In the genomic region with DNA sequence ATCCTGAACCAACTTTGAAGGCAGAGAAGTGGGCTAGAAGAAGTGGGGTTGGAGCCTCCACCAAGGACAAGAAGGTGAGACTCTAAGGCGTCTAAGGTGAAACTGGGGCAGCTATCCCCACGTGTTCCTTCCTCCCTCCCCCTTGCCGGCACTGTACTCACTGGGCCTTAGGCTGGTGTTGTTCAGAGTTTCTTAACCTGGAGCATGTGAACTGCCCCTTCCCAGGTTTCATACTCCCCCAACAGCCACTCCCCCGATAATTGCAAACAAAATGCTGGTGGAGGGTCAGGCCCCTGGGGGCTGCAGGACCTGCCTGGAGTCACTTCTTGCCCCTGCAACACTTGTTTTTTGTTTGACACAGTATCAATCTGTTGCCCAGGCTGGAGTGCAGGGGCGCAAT, we compare ENCODE assay signal across 16 cellular contexts. TPM values are rescaled to one million over a fixed set of nuclear protein-coding genes. Genes with fewer than 3 reads are reported as not detected.
DNase-seq lines count a peak whose midpoint lies in the region; FAIRE-seq and TF ChIP-seq lines count a peak whose summit lies in the region.
"Had no signal": no experiment of that assay in that cellular context is flagged by ENCODE, and none has a peak within 500 bp of the region (broad histone marks: within the 10 kb centered on the region; RNA-seq: fewer than 3 reads in every experiment).

No MANE protein-coding gene starts in this region.

- peak overlapping the region; percentile 64 for H3K56ac ChIP-seq in mesendoderm (ENCODE audit: low read length)

- H3K4me3 Mint-ChIP-seq in Caco-2 (ENCODE audit: unreplicated experiment), result no peak overlapping the region
- H3K4me3 Mint-ChIP-seq in progenitor cell of endocrine pancreas (ENCODE audit: low read depth), result no peak overlapping the region

- H2BK15ac ChIP-seq in mesendoderm (replicated peaks; ENCODE audit: low read depth), result no peak overlapping the region

- TF ChIP-seq CTCF in Caco-2 (IDR thresholded peaks at IDR 0.05; ENCODE audit: insufficient read depth in 1 of 2, low read depth in 1 of 2, low read length in 1 of 2, severe bottlenecking in 1 of 2, unreplicated experiment in 1 of 2) (no peak), progenitor cell of endocrine pancreas (IDR thresholded peaks at IDR 0.05; ENCODE audit: unreplicated experiment) (no peak)

- H3K9me3 ChIP-seq in Caco-2, result no peaks in the 10 kb centered on the region
- no peaks in the 10 kb centered on the region for H3K9me3 ChIP-seq in SJCRH30 (replicated peaks)
- H3K9me3 ChIP-seq: A549 had no signal

- H3K4me3 ChIP-seq in Caco-2 (ENCODE audit: low read depth, low read length) (no peak overlapping the region), SJCRH30 (no peak overlapping the region), mesendoderm (ENCODE audit: low read length) (no peak overlapping the region)
- H3K4me3 ChIP-seq: A549, GM23248 had no signal

- H3K79me2 ChIP-seq in mesendoderm (ENCODE audit: control insufficient read depth, insufficient read depth, low read length), result no peaks in the 10 kb centered on the region

- H3K27ac ChIP-seq in SJCRH30 (peak overlapping the region; percentile 92; the same call in 1 of the 2 replicates), mesendoderm (ENCODE audit: low read depth, low read length) (no peak overlapping the region)
- H3K27ac ChIP-seq: A549, C4-2B, GM23248 had no signal

- POLR2A ChIA-PET in Caco-2 (lab: Charles Lee), result no interaction called here

- CTCF ChIA-PET in Caco-2 (lab: Charles Lee), result interaction anchor here (1.3 kb wide), 1 partner anchor 54 kb away, joined by 5 read pairs; no protein-coding TSS in a partner anchor

- H3K9ac ChIP-seq in mesendoderm (ENCODE audit: low read length), result no peak overlapping the region
- H3K9ac ChIP-seq: GM23248 had no signal

- H2BK120ac ChIP-seq in mesendoderm (ENCODE audit: low read depth, low read length), result no peak overlapping the region

- no peaks in the 10 kb centered on the region for H3K27me3 Mint-ChIP-seq in Caco-2 (ENCODE audit: insufficient read depth, unreplicated experiment)
- peaks cover 4% of the 10 kb centered on the region for H3K27me3 Mint-ChIP-seq in progenitor cell of endocrine pancreas

- no peaks in the 10 kb centered on the region for H3K27me3 ChIP-seq in Caco-2 (replicated peaks; ENCODE audit: control insufficient read depth, insufficient read depth, low read length)
- H3K27me3 ChIP-seq in SJCRH30, result no peaks in the 10 kb centered on the region
- no peaks in the 10 kb centered on the region for H3K27me3 ChIP-seq in mesendoderm (ENCODE audit: insufficient read depth, low read length, poor library complexity)

- H2BK5ac ChIP-seq in mesendoderm (ENCODE audit: low read length), result no peak overlapping the region

- no peak overlapping the region for H3K4ac ChIP-seq in mesendoderm (ENCODE audit: low read depth, low read length)

- no peak overlapping the region for H3K18ac ChIP-seq in mesendoderm (ENCODE audit: low read length)

- no peaks in the 10 kb centered on the region for H3K36me3 ChIP-seq in Caco-2 (ENCODE audit: control insufficient read depth, insufficient read depth, low read length)
- H3K36me3 ChIP-seq in SJCRH30, result no peaks in the 10 kb centered on the region
- H3K36me3 ChIP-seq in mesendoderm (ENCODE audit: control insufficient read depth, insufficient read depth, low read length), result no peaks in the 10 kb centered on the region

- FAIRE-seq in RCC 7860 (lab: Jason Lieb, UNC), result no peak
- FAIRE-seq: A549, GM12892 had no signal

- BruUV-seq in Caco-2 (replicated peaks; lab: Mats Ljungman, UMichigan), result no TSS peak

- H3K4me1 ChIP-seq in Caco-2, result peaks cover 54% of the 10 kb centered on the region
- H3K4me1 ChIP-seq in SJCRH30, result peaks cover 43% of the 10 kb centered on the region
- H3K4me1 ChIP-seq in mesendoderm (ENCODE audit: control insufficient read depth, low read depth, low read length), result peaks cover 22% of the 10 kb centered on the region
- H3K4me1 ChIP-seq: A549 had no signal

- no peak overlapping the region for H4K8ac ChIP-seq in mesendoderm (ENCODE audit: low read depth, low read length)

- no CpG with 5 or more reads among the region's 5 CpGs for WGBS in mesendoderm (ENCODE audit: extremely low coverage, insufficient coverage, low lambda C conversion rate)

- H3K27ac Mint-ChIP-seq in Caco-2 (ENCODE audit: unreplicated experiment) (peak overlapping the region; percentile 100), progenitor cell of endocrine pancreas (peak overlapping the region; percentile 71)

- DNase-seq in Caco-2 (no peak), SJCRH30 (no peak), mesendoderm (no peak), progenitor cell of endocrine pancreas (ENCODE audit: low spot score, unreplicated experiment) (no peak), globus pallidus (ENCODE audit: low spot score) (no peak), NCI-H2107 treated with DMSO at 0.1 percent for 48 hours (lab: John Stamatoyannopoulos, UW; ENCODE audit: unreplicated experiment) (no peak), RCC 7860 (ENCODE audit: low spot score) (no peak)
- DNase-seq: GM23248, KG1, NCI-H1436, NCI-H2029 treated with DMSO at 0.1 percent for 48 hours, NCI-H82, SIG-M5 had no signal

- H3K23ac ChIP-seq in mesendoderm (ENCODE audit: low read length), result no peak overlapping the region

- peak overlapping the region; percentile 48 for H2AK5ac ChIP-seq in mesendoderm (ENCODE audit: low read length)

- intact Hi-C loops in Caco-2 (cut with micrococcal nuclease; ENCODE audit: unreplicated experiment), result no loop called here

- H3K4me1 Mint-ChIP-seq in Caco-2 (ENCODE audit: low read depth, unreplicated experiment), result peaks cover 41% of the 10 kb centered on the region
- H3K4me1 Mint-ChIP-seq in progenitor cell of endocrine pancreas (ENCODE audit: low read depth), result peaks cover 27% of the 10 kb centered on the region

- no peak overlapping the region for H4K5ac ChIP-seq in mesendoderm (ENCODE audit: low read length)

- H3K36me3 Mint-ChIP-seq in Caco-2 (ENCODE audit: insufficient read depth, unreplicated experiment) (peaks cover 6% of the 10 kb centered on the region), progenitor cell of endocrine pancreas (ENCODE audit: insufficient read depth) (no peaks in the 10 kb centered on the region)

- H3K79me1 ChIP-seq in mesendoderm (ENCODE audit: low read length), result no peaks in the 10 kb centered on the region

- H3K9me3 Mint-ChIP-seq in Caco-2 (ENCODE audit: unreplicated experiment) (no peaks in the 10 kb centered on the region), progenitor cell of endocrine pancreas (ENCODE audit: low read depth) (no peaks in the 10 kb centered on the region)

- H3K4me2 ChIP-seq in mesendoderm (ENCODE audit: low read length), result no peak overlapping the region
- H3K4me2 ChIP-seq: A549 had no signal

RNA-seq across cellular contexts. Expression of gene SOCS3, which starts 7.3 kb away (rescaled TPM):
- total RNA-seq in Caco-2 (2022) (11.3 and 12.8 TPM in 2 replicates), progenitor cell of endocrine pancreas (5.4 and 5.8 TPM in 2 replicates)
- 27.5 and 28.9 TPM in 2 replicates for total RNA-seq in SJCRH30 (2014; rRNA removed; shearing (Covaris generic))
- polyA plus RNA-seq in mesendoderm (2013, experiment 1 of 2), result 11.2 TPM
- polyA plus RNA-seq in mesendoderm (2013, experiment 2 of 2), result 11.0 TPM

RNA-seq across cellular contexts. Expression of gene PGS1, which starts 11.3 kb away (rescaled TPM):
- total RNA-seq in Caco-2 (2022) (54.1 and 55.2 TPM in 2 replicates), progenitor cell of endocrine pancreas (66.1 and 67.1 TPM in 2 replicates)
- 59.8 and 66.2 TPM in 2 replicates for total RNA-seq in SJCRH30 (2014; rRNA removed; shearing (Covaris generic))
- 24.0 TPM for polyA plus RNA-seq in mesendoderm (2013, experiment 1 of 2)
- 23.5 TPM for polyA plus RNA-seq in mesendoderm (2013, experiment 2 of 2)
